Comparison of ENCODE assay signal across 9 cellular contexts in the genomic region with DNA sequence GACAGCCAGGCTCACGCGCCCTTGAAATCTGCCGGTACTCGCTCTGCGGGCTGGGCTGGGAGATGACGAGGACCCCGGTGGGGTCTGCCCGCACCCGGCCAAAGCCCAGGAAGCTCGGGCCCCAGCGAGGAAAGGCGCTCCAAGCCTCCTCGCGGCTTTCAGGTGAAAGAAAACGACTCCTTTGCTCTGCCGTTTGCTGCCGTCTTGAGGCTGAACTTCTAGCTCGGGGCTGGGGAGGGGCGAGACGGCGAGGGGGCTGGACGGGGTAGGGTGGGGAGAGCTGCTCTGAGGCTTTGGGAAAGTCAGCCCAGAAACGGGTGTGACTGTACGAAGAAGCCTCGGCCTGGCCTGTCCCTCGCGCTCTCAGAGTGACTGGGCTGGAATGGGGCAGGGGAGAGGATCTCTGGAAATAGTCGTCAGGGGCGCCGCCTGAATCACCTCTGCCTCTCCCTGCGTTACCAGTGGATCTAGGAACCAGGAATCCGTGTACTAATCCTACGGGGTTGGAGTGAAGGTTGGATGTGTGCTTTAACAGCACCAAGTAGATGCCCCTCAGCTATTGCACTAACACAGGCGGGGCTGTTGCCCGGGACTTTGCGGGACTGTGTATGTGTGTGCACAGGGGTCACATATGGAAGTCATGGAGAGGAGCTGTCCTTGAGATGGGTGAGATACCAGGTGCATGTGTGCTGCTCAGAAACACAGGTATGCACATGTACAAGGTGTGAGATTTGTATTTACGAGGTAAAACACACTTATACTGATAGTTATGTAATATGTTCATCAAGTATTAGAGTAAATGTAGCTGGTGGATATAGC. TPM values are rescaled to one million over a fixed set of nuclear protein-coding genes. Genes with fewer than 3 reads are reported as not detected.
DNase-seq lines count a peak whose midpoint lies in the region; ATAC-seq and TF ChIP-seq lines count a peak whose summit lies in the region.
"Had no signal": no experiment of that assay in that cellular context is flagged by ENCODE, and none has a peak within 500 bp of the region (broad histone marks: within the 10 kb centered on the region; RNA-seq: fewer than 3 reads in every experiment).

No MANE protein-coding gene starts in this region.

- H3K4me1 ChIP-seq in BLaER1 = peaks cover 35% of the 10 kb centered on the region
- H3K4me1 ChIP-seq in NT2/D1 (ENCODE audit: insufficient read depth, insufficient read length) = peaks cover 8% of the 10 kb centered on the region
- peaks cover 3% of the 10 kb centered on the region for H3K4me1 ChIP-seq in endodermal cell (ENCODE audit: control insufficient read depth, insufficient read depth, low read length)
- peaks cover 20% of the 10 kb centered on the region for H3K4me1 ChIP-seq in neuron (ENCODE audit: insufficient read depth, low read length)
- peaks cover 30 to 43% of the 10 kb centered on the region in 2 donors for H3K4me1 ChIP-seq in thyroid gland

- no peak overlapping the region for H3K27ac Mint-ChIP-seq in endodermal cell

- no peaks in the 10 kb centered on the region for H3K36me3 Mint-ChIP-seq in endodermal cell (ENCODE audit: low read depth)

- H3K4me3 Mint-ChIP-seq in endodermal cell = peak overlapping the region; percentile 52

- H3K36me3 ChIP-seq in BLaER1 (no peaks in the 10 kb centered on the region), NT2/D1 (ENCODE audit: insufficient read depth, insufficient read length, low read length) (no peaks in the 10 kb centered on the region), endodermal cell (ENCODE audit: control insufficient read depth, insufficient read depth, low read length) (no peaks in the 10 kb centered on the region), neuron (ENCODE audit: insufficient read depth, low read length) (no peaks in the 10 kb centered on the region), thyroid gland (no peaks in the 10 kb centered on the region)

- H3K9me3 ChIP-seq in BLaER1 (peaks cover 3% of the 10 kb centered on the region; the same call in 1 of the 2 replicates), NT2/D1 (ENCODE audit: insufficient read depth, low read length) (no peaks in the 10 kb centered on the region; the same call in 1 of the 2 replicates), endodermal cell (ENCODE audit: control insufficient read depth, low read length) (no peaks in the 10 kb centered on the region), neuron (ENCODE audit: low read length) (no peaks in the 10 kb centered on the region), thyroid gland (no peaks in the 10 kb centered on the region)

- H3K27me3 Mint-ChIP-seq in endodermal cell (ENCODE audit: insufficient read depth) = peaks cover 94% of the 10 kb centered on the region

- intact Hi-C loops in thyroid gland (cut with DNase I) = no loop called here

- WGBS in endodermal cell (ENCODE audit: insufficient coverage in 1 of 2, insufficient read length in 1 of 2), 2 experiments = 3 to 10% methylated on average over 14 to 36 of the region's 37 CpGs
- WGBS in thyroid gland, 2 donors = 20 to 39% methylated on average over 15 to 37 of the region's 37 CpGs

- no peak for TF ChIP-seq CTCF in endodermal cell (conservative IDR thresholded peaks at IDR 0.05)
- TF ChIP-seq CTCF in thyroid gland (IDR thresholded peaks at IDR 0.05) = no peak

- peak overlapping the region; percentile 88 for H2AFZ ChIP-seq in neuron (ENCODE audit: low read depth, low read length)

- H3K27me3 ChIP-seq in BLaER1 = peaks cover 100% of the 10 kb centered on the region
- H3K27me3 ChIP-seq in NT2/D1 (ENCODE audit: insufficient read depth, insufficient read length) = peaks cover 100% of the 10 kb centered on the region
- peaks cover 100% of the 10 kb centered on the region for H3K27me3 ChIP-seq in endodermal cell (ENCODE audit: control insufficient read depth, insufficient read depth, low read length, poor library complexity, severe bottlenecking)
- H3K27me3 ChIP-seq in neuron (ENCODE audit: insufficient read depth, low read length) = peaks cover 95% of the 10 kb centered on the region
- H3K27me3 ChIP-seq in thyroid gland = peaks cover 66% of the 10 kb centered on the region

- peak overlapping the region; percentile 58 for H3K4me3 ChIP-seq in BLaER1
- H3K4me3 ChIP-seq in NT2/D1 (ENCODE audit: insufficient read length, low read depth) = peak overlapping the region; percentile 49
- peak overlapping the region; percentile 69 for H3K4me3 ChIP-seq in endodermal cell (ENCODE audit: low read length)
- H3K4me3 ChIP-seq in neuron (ENCODE audit: low read length) = peak overlapping the region; percentile 40
- H3K4me3 ChIP-seq in thyroid gland (replicated peaks in 1 of 3) = peak overlapping the region in 1 of 3 donors; percentile 21

- peaks cover 34% of the 10 kb centered on the region for H3K4me1 Mint-ChIP-seq in endodermal cell

- H3K9me3 Mint-ChIP-seq in endodermal cell = peaks cover 2% of the 10 kb centered on the region

- H3K9ac ChIP-seq in BLaER1 (no peak overlapping the region), NT2/D1 (ENCODE audit: insufficient read length, low read depth) (peak overlapping the region; percentile 72), endodermal cell (ENCODE audit: extremely low read depth, low read length, poor library complexity, severe bottlenecking) (no peak overlapping the region)

- no peak for TF ChIP-seq POLR2A in thyroid gland (IDR thresholded peaks at IDR 0.05)

- peak overlapping the region; percentile 76 for H3K4me2 ChIP-seq in BLaER1

- DNase-seq in NT2/D1 (ENCODE audit: low read depth, low spot score) (no peak), endodermal cell (peak; percentile 82), thyroid gland (no peak)
- DNase-seq in activated CD4-positive, alpha-beta T cell treated with anti-CD3 and anti-CD28 coated beads, Interleukin-2, amount 50 U/mL, for 4 hours = no peak
- DNase-seq: anterior cingulate cortex had no signal

- ATAC-seq in GM18868 (IDR thresholded peaks at IDR 0.05; ENCODE audit: unreplicated experiment) = no peak
- no peak for ATAC-seq in GM21447 (IDR thresholded peaks at IDR 0.05; ENCODE audit: unreplicated experiment)

- H4K20me1 ChIP-seq in BLaER1 = peaks cover 96% of the 10 kb centered on the region

- H3K27ac ChIP-seq in BLaER1 (no peak overlapping the region), endodermal cell (ENCODE audit: low read depth, low read length) (no peak overlapping the region), thyroid gland (no peak overlapping the region)

RNA-seq across cellular contexts. Expression of a gene that starts 0.5 kb away (rescaled TPM):
- total RNA-seq in endodermal cell (under 1 TPM; 0.24 to 0.40 TPM), thyroid gland (not detected)
- 0.07 TPM for polyA plus RNA-seq in endodermal cell (2013, experiment 1 of 2)
- not detected for polyA plus RNA-seq in endodermal cell (2013, experiment 2 of 2)

RNA-seq across cellular contexts. Expression of a gene that starts 0.6 kb away (rescaled TPM):
- total RNA-seq in endodermal cell = under 1 TPM; 0.11 to 0.24 TPM
- polyA plus RNA-seq in endodermal cell (2013, experiment 1 of 2) = 0.21 TPM
- 0.12 TPM for polyA plus RNA-seq in endodermal cell (2013, experiment 2 of 2)
- total RNA-seq in thyroid gland = not detected

RNA-seq across cellular contexts. Expression of a gene that starts 58.6 kb away (rescaled TPM):
- total RNA-seq in endodermal cell (not detected), thyroid gland (not detected)
- not detected for polyA plus RNA-seq in endodermal cell (2013, experiment 1 of 2)
- polyA plus RNA-seq in endodermal cell (2013, experiment 2 of 2) = not detected
